36 cellular contexts compared by ENCODE assay signal in genomic region chr4:74487771-74488170, GRCh38. TPM values are rescaled to one million over a fixed set of nuclear protein-coding genes. Genes with fewer than 3 reads are reported as not detected.
"Had no signal": no experiment of that assay in that cellular context is flagged by ENCODE, and none has a peak within 500 bp of the region (broad histone marks: within the 10 kb centered on the region; RNA-seq: fewer than 3 reads in every experiment).

No MANE protein-coding gene starts in this region.

- H3K27ac Mint-ChIP-seq: activated CD4-positive, alpha-beta memory T cell treated with anti-CD3 and anti-CD28 coated beads for 36 hours; activated CD4-positive, alpha-beta T cell treated with anti-CD3 and anti-CD28 coated beads for 36 hours; activated CD8-positive, alpha-beta memory T cell treated with anti-CD3 and anti-CD28 coated beads, Interleukin-2, amount 10 ng/mL, durations not matched to agents 7 days and 5 days; activated naive CD8-positive, alpha-beta T cell treated with anti-CD3 and anti-CD28 coated beads for 36 hours; activated T-cell treated with anti-CD3 and anti-CD28 coated beads, Interleukin-2, amount 50 U/mL, for 72 hours; activated T-helper 17 cell treated with anti-CD3 and anti-CD28 coated beads, Interleukin-2, amount 50 U/mL, for 72 hours; T-helper 1 cell treated with Interleukin-12 subunit alpha and Interleukin-12 subunit beta and Interleukin-4 antibody, amounts not matched to agents 30 μg/mL and 1 μg/mL, for 36 hours; T-helper 2 cell treated with Interferon-gamma antibody and Interleukin-4, amounts not matched to agents 5 μg/mL and 100 μg/mL, for 36 hours; WTC11 had no signal

- H3K4me1 Mint-ChIP-seq: activated CD4-positive, alpha-beta T cell treated with anti-CD3 and anti-CD28 coated beads for 36 hours; activated CD8-positive, alpha-beta memory T cell treated with anti-CD3 and anti-CD28 coated beads, Interleukin-2, amount 10 ng/mL, durations not matched to agents 7 days and 5 days; activated T-helper 17 cell treated with anti-CD3 and anti-CD28 coated beads, Interleukin-2, amount 50 U/mL, for 72 hours; WTC11 had no signal

- ATAC-seq: activated CD4-positive, alpha-beta T cell treated with anti-CD3 and anti-CD28 coated beads for 36 hours; activated CD4-positive, CD25-positive, alpha-beta regulatory T cell treated with anti-CD3 and anti-CD28 coated beads, Interleukin-2, amount 50 U/mL, for 24 hours; activated CD8-positive, alpha-beta memory T cell treated with anti-CD3 and anti-CD28 coated beads, Interleukin-2, amount 10 ng/mL, durations not matched to agents 7 days and 5 days; activated T-helper 17 cell treated with anti-CD3 and anti-CD28 coated beads, Interleukin-2, amount 50 U/mL, for 72 hours; WTC11 had no signal

- H3K27me3 Mint-ChIP-seq: activated CD4-positive, alpha-beta T cell treated with anti-CD3 and anti-CD28 coated beads for 36 hours; activated naive CD8-positive, alpha-beta T cell treated with anti-CD3 and anti-CD28 coated beads for 36 hours had no signal

- H3K36me3 Mint-ChIP-seq: activated CD4-positive, alpha-beta memory T cell treated with anti-CD3 and anti-CD28 coated beads for 36 hours; activated CD8-positive, alpha-beta memory T cell treated with anti-CD3 and anti-CD28 coated beads, Interleukin-2, amount 10 ng/mL, durations not matched to agents 7 days and 5 days; activated naive CD8-positive, alpha-beta T cell treated with anti-CD3 and anti-CD28 coated beads for 36 hours; WTC11 had no signal

- H3K4me3 ChIP-seq: SJCRH30 had no signal

- H3K4me3 Mint-ChIP-seq: activated CD4-positive, alpha-beta memory T cell treated with anti-CD3 and anti-CD28 coated beads for 36 hours; activated CD4-positive, alpha-beta T cell treated with anti-CD3 and anti-CD28 coated beads for 36 hours; activated CD8-positive, alpha-beta memory T cell treated with anti-CD3 and anti-CD28 coated beads, Interleukin-2, amount 10 ng/mL, durations not matched to agents 7 days and 5 days; activated naive CD8-positive, alpha-beta T cell treated with anti-CD3 and anti-CD28 coated beads for 36 hours; activated T-cell treated with anti-CD3 and anti-CD28 coated beads, Interleukin-2, amount 50 U/mL, for 72 hours; activated T-helper 17 cell treated with anti-CD3 and anti-CD28 coated beads, Interleukin-2, amount 50 U/mL, for 72 hours; T-helper 1 cell treated with Interleukin-12 subunit alpha and Interleukin-12 subunit beta and Interleukin-4 antibody, amounts not matched to agents 30 μg/mL and 1 μg/mL, for 36 hours; T-helper 2 cell treated with Interferon-gamma antibody and Interleukin-4, amounts not matched to agents 5 μg/mL and 100 μg/mL, for 36 hours; WTC11 had no signal

- H3K9me3 Mint-ChIP-seq: activated CD4-positive, alpha-beta memory T cell treated with anti-CD3 and anti-CD28 coated beads for 36 hours; activated naive CD8-positive, alpha-beta T cell treated with anti-CD3 and anti-CD28 coated beads for 36 hours; activated T-cell treated with anti-CD3 and anti-CD28 coated beads, Interleukin-2, amount 50 U/mL, for 72 hours; T-helper 1 cell treated with Interleukin-12 subunit alpha and Interleukin-12 subunit beta and Interleukin-4 antibody, amounts not matched to agents 30 μg/mL and 1 μg/mL, for 36 hours; T-helper 2 cell treated with Interferon-gamma antibody and Interleukin-4, amounts not matched to agents 5 μg/mL and 100 μg/mL, for 36 hours; WTC11 had no signal

- DNase-seq: activated CD4-positive, alpha-beta memory T cell treated with anti-CD3 and anti-CD28 coated beads for 36 hours; activated CD4-positive, alpha-beta T cell treated with anti-CD3 and anti-CD28 coated beads for 36 hours; activated CD4-positive, alpha-beta T cell treated with anti-CD3 and anti-CD28 coated beads, Interleukin-2, amount 50 U/mL, for 1 hour; activated CD8-positive, alpha-beta memory T cell treated with anti-CD3 and anti-CD28 coated beads for 24 hours; activated CD8-positive, alpha-beta memory T cell treated with anti-CD3 and anti-CD28 coated beads, Interleukin-2, amount 10 ng/mL, durations not matched to agents 7 days and 5 days; activated CD8-positive, alpha-beta memory T cell treated with anti-CD3 and anti-CD28 coated beads, Interleukin-2, amount 50 U/mL, for 48 hours; activated effector memory CD4-positive, alpha-beta T cell treated with anti-CD3 and anti-CD28 coated beads, Interleukin-2, amount 50 U/mL, for 16 hours; activated naive CD4-positive, alpha-beta T cell; activated naive CD4-positive, alpha-beta T cell treated with anti-CD3 and anti-CD28 coated beads, Interleukin-2, amount 50 U/mL, for 16 hours; activated naive CD8-positive, alpha-beta T cell treated with anti-CD3 and anti-CD28 coated beads for 36 hours; activated T-cell treated with anti-CD3 and anti-CD28 coated beads, Interleukin-2, amount 50 U/mL, for 72 hours; amniotic stem cell; aorta; brain microvascular endothelial cell; central memory CD4-positive, alpha-beta T cell; NCI-H1092 treated with DMSO at 0.1 percent for 48 hours; NCI-H1417; NCI-H146; NCI-H187 treated with DMSO at 0.1 percent for 48 hours; NCI-H2081; NCI-H2171; NCI-H446 treated with DMSO at 0.1 percent for 48 hours; NCI-H526; NCI-H748 treated with DMSO at 0.1 percent for 48 hours; NK-92 treated with Interleukin-12 subunit alpha and Interleukin-12 subunit beta, amount 100 ng/mL, for 24 hours; Right ventricle myocardium superior; SJCRH30; SK-N-SH had no signal

RNA-seq across cellular contexts. Expression of gene AREG, which starts 42.8 kb away (rescaled TPM):
- total RNA-seq: cerebellum, M059J, OCI-LY7, SJCRH30 had no signal
- polyA plus RNA-seq: SK-N-SH had no signal
